ENCODE assay signal across 2 cellular contexts in the genomic region with DNA sequence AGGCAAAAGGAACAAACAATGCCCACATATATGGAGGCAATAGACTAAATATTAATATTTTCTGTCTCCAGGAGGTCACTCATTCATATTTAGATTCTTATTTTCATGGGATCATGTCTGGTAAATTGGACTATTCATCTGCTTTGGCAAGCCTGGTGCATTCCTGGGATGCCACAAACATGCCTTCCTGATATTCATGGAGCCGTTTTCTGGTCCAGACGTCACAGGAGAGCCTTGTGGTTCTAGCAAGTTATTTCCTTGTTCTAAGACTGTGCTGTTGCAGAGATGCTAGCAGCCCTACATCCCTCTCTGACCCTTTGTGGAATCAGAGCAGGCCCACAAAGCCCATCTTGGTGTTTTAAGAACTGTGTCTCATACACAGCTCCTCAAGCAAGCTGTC.
TF ChIP-seq lines count a peak whose summit lies in the region.

No MANE protein-coding gene starts in this region.

TF ChIP-seq in K562, 482 proteins besides CTCF, POLR2A, EP300 and RAD21:
- TF ChIP-seq NCOR1 (IDR thresholded peaks at IDR 0.05) (no peak), AFF1 (IDR thresholded peaks at IDR 0.05; ENCODE audit: low read depth in 1 of 2, partially characterized antibody in 2 of 2) (no peak), C11orf30 (IDR thresholded peaks at IDR 0.05; ENCODE audit: low read depth) (no peak), ZNF79 (CRISPR knock-in tag; IDR thresholded peaks at IDR 0.05; ENCODE audit: low read depth) (no peak), FOXO4 (CRISPR knock-in tag; IDR thresholded peaks at IDR 0.05) (no peak), CHAMP1 (IDR thresholded peaks at IDR 0.05) (no peak)
- TF ChIP-seq, protein P1, sequence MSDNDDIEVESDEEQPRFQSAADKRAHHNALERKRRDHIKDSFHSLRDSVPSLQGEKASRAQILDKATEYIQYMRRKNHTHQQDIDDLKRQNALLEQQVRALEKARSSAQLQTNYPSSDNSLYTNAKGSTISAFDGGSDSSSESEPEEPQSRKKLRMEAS (CRISPR knock-in tag; IDR thresholded peaks at IDR 0.05), result no peak

TF ChIP-seq in HEK293T, 16 proteins besides CTCF, POLR2A, EP300 and RAD21:
- TF ChIP-seq FOXA1 (IDR thresholded peaks at IDR 0.05) (no peak), ZNF384 (IDR thresholded peaks at IDR 0.05) (no peak), BHLHE40 (IDR thresholded peaks at IDR 0.05; ENCODE audit: borderline replicate concordance) (no peak)
